Comparison of ENCODE assay signal across 10 cellular contexts in the genomic region with DNA sequence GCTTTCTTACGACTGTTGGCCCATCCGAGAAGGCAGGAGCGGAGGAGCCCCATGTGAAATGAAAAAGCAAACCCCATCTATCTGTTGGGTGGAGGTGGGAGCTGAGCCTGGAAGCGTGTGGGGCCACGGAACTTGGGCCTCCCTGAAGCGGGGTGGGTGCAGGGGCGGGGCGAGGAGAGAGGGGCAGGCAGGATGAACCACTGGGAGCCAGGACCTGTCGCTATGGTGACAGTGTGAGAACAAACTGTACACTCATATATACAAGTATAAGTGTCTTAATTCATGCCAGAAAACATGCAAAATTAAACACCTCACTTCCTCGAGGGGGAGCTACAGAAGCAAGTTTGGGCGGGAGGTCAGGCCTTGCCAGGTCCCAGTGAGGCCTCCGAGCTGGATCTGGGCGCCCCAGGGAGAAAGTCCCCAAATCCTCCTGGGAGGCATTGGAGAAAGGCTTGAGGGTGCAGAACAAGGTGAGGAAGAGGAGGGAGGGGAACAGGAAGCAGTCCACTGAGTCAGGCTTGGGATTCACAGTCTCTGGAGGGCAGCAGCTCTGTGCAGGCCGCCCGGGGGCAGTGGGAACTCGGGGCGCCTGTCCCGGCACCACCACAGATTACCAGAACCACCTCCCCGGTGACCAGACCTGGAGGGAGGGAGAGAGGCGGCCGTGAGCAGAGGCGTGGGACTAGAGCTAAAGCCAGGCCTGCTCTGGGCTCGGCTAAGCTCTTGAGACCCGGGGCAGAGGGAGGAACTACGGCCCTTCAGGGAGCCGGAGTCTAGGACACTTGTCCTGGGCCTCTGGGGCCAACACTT. TPM values are rescaled to one million over a fixed set of nuclear protein-coding genes. Genes with fewer than 3 reads are reported as not detected.
DNase-seq lines count a peak whose midpoint lies in the region; ATAC-seq, FAIRE-seq and TF ChIP-seq lines count a peak whose summit lies in the region.
"Had no signal": no experiment of that assay in that cellular context is flagged by ENCODE, and none has a peak within 500 bp of the region (broad histone marks: within the 10 kb centered on the region; RNA-seq: fewer than 3 reads in every experiment).

No MANE protein-coding gene starts in this region.

- peaks cover 34% of the 10 kb centered on the region for H3K27me3 Mint-ChIP-seq in Calu3 (ENCODE audit: unreplicated experiment)
- H3K27me3 Mint-ChIP-seq in activated T-cell treated with anti-CD3 and anti-CD28 coated beads, Interleukin-2, amount 50 U/mL, for 4 hours (ENCODE audit: low read depth), result no peaks in the 10 kb centered on the region

- peak overlapping the region; percentile 64 to 65 for H3K27ac ChIP-seq in mucosa of rectum (ENCODE audit: low read depth in 2 of 2, low read length in 2 of 2)
- H3K27ac ChIP-seq: HL-60 had no signal

- H3K36me3 ChIP-seq in MG63 (no peaks in the 10 kb centered on the region; the same call in 1 of the 2 replicates), mucosa of rectum (ENCODE audit: control insufficient read depth in 2 of 2, insufficient read depth in 2 of 2, low read length in 2 of 2) (no peaks in the 10 kb centered on the region)

- no peak for ATAC-seq in activated T-cell treated with anti-CD3 and anti-CD28 coated beads, Interleukin-2, amount 50 U/mL, for 4 hours

- no peak overlapping the region for H3K27ac Mint-ChIP-seq in Calu3 (ENCODE audit: unreplicated experiment)

- H3K36me3 Mint-ChIP-seq in Calu3 (ENCODE audit: insufficient read depth, unreplicated experiment), result no peaks in the 10 kb centered on the region
- no peaks in the 10 kb centered on the region for H3K36me3 Mint-ChIP-seq in activated T-cell treated with anti-CD3 and anti-CD28 coated beads, Interleukin-2, amount 50 U/mL, for 4 hours (ENCODE audit: insufficient read depth)

- H3K4me1 ChIP-seq in mucosa of rectum (ENCODE audit: control insufficient read depth in 2 of 2, insufficient read depth in 2 of 2, low read length in 2 of 2), result peaks cover 0 to 6% of the 10 kb centered on the region in 2 donors

- intact Hi-C loops in Calu3 (cut with micrococcal nuclease; ENCODE audit: unreplicated experiment), result no loop called here

- DNase-seq in Calu3, result peak; percentile 32
- DNase-seq in MG63, result peak; percentile 31
- DNase-seq in choroid plexus epithelial cell (ENCODE audit: low read depth), result peak; percentile 80
- DNase-seq in GM19239 (ENCODE audit: insufficient read length, low spot score), result no peak
- DNase-seq in activated T-cell treated with anti-CD3 and anti-CD28 coated beads, Interleukin-2, amount 50 U/mL, for 4 hours, result no peak
- DNase-seq in NCI-H1930 (lab: John Stamatoyannopoulos, UW), result no peak
- DNase-seq in activated CD8-positive, alpha-beta memory T cell treated with anti-CD3 and anti-CD28 coated beads, Interleukin-2, amount 50 U/mL, for 4 hours, result no peak
- DNase-seq: activated CD4-positive, alpha-beta T cell treated with anti-CD3 and anti-CD28 coated beads, Interleukin-2, amount 50 U/mL, for 48 hours had no signal

- no peaks in the 10 kb centered on the region for H3K4me1 Mint-ChIP-seq in Calu3 (ENCODE audit: low read depth, unreplicated experiment)
- H3K4me1 Mint-ChIP-seq in activated T-cell treated with anti-CD3 and anti-CD28 coated beads, Interleukin-2, amount 50 U/mL, for 4 hours (ENCODE audit: low read depth), result no peaks in the 10 kb centered on the region

- no peaks in the 10 kb centered on the region for H3K9me3 Mint-ChIP-seq in Calu3 (ENCODE audit: low read depth, unreplicated experiment)
- H3K9me3 Mint-ChIP-seq in activated T-cell treated with anti-CD3 and anti-CD28 coated beads, Interleukin-2, amount 50 U/mL, for 4 hours, result no peaks in the 10 kb centered on the region

- H3K4me3 Mint-ChIP-seq in Calu3 (ENCODE audit: low read depth, unreplicated experiment), result no peak overlapping the region
- no peak overlapping the region for H3K4me3 Mint-ChIP-seq in activated T-cell treated with anti-CD3 and anti-CD28 coated beads, Interleukin-2, amount 50 U/mL, for 4 hours

- peak overlapping the region; percentile 5 to 51 for H3K9ac ChIP-seq in mucosa of rectum (ENCODE audit: low read depth in 1 of 2, low read length in 2 of 2)

- CTCF ChIA-PET in Calu3 (lab: Charles Lee), result interaction anchor here (0.5 to 1.6 kb wide), 4 partner anchors 10 to 70 kb away, joined by 4 to 5 read pairs (median 4); no protein-coding TSS in a partner anchor

- H3K9me3 ChIP-seq in MG63, result no peaks in the 10 kb centered on the region
- no peaks in the 10 kb centered on the region for H3K9me3 ChIP-seq in mucosa of rectum (ENCODE audit: control insufficient read depth in 2 of 2, low read length in 2 of 2)

- TF ChIP-seq CTCF in Calu3 (IDR thresholded peaks at IDR 0.05; ENCODE audit: unreplicated experiment) (no peak), choroid plexus epithelial cell (conservative IDR thresholded peaks at IDR 0.05; ENCODE audit: low read depth, low read length) (peak; percentile 63)

- H3K4me3 ChIP-seq in MG63 (no peak overlapping the region), choroid plexus epithelial cell (ENCODE audit: low read depth, low read length) (no peak overlapping the region), mucosa of rectum (ENCODE audit: low read length in 2 of 2) (peak overlapping the region in 1 of 2 donors; percentile 28)

- no TSS peak for BruUV-seq in Calu3 (replicated peaks; lab: Mats Ljungman, UMichigan)

- H3K27me3 ChIP-seq in MG63 (no peaks in the 10 kb centered on the region), mucosa of rectum (ENCODE audit: control insufficient read depth in 2 of 2, insufficient read depth in 2 of 2, low read length in 2 of 2) (no peaks in the 10 kb centered on the region)

- FAIRE-seq in GM19239 (lab: Jason Lieb, UNC), result no peak

RNA-seq across cellular contexts. Expression of gene RBPMS2, which starts 34.8 kb away (rescaled TPM):
- 1.4 and 1.6 TPM in 2 replicates for total RNA-seq in Calu3 (2022)
- total RNA-seq in MG63 (2014; rRNA removed; shearing (Covaris generic); ENCODE audit: low replicate concordance), result not detected in 2 replicates
- under 1 TPM in 2 of 3 donors, not detected in 1; 0.10 to 0.22 TPM for total RNA-seq in activated T-cell treated with anti-CD3 and anti-CD28 coated beads, Interleukin-2, amount 50 U/mL, for 4 hours

Comparison
In these comparisons a context has a peak if more than half of its experiments do, and no peak if none do; other contexts are left out.
1. DNase-seq: peak in Calu3 (single experiment), MG63 (single experiment) and choroid plexus epithelial cell (single experiment); none in GM19239 (single experiment), activated T-cell treated with anti-CD3 and anti-CD28 coated beads, Interleukin-2, amount 50 U/mL, for 4 hours (single experiment), NCI-H1930 (0 of 2) and activated CD8-positive, alpha-beta memory T cell treated with anti-CD3 and anti-CD28 coated beads, Interleukin-2, amount 50 U/mL, for 4 hours (single experiment).